In genomic region chr22:22357024-22357868, GRCh38 we compare ENCODE assay signal across 8 cellular contexts.
DNase-seq lines count a peak whose midpoint lies in the region; ATAC-seq and TF ChIP-seq lines count a peak whose summit lies in the region.

No MANE protein-coding gene starts in this region.

- H3K36me3 Mint-ChIP-seq in HFFc6 (ENCODE audit: low read depth): no peaks in the 10 kb centered on the region

- H3K36me3 ChIP-seq in ES-I3 (ENCODE audit: insufficient read depth, low read length) (no peaks in the 10 kb centered on the region), spleen (no peaks in the 10 kb centered on the region)

- ATAC-seq in HG02870 (IDR thresholded peaks at IDR 0.05; ENCODE audit: unreplicated experiment): no peak

- H3K27ac ChIP-seq in spleen: peak overlapping the region in 2 of 8 donors; percentile 26 to 60

- no peaks in the 10 kb centered on the region for H3K9me3 Mint-ChIP-seq in HFFc6

- H3K27me3 Mint-ChIP-seq in HFFc6 (ENCODE audit: insufficient read depth): peaks cover 30% of the 10 kb centered on the region

- H3K9ac ChIP-seq in ES-I3 (ENCODE audit: low read depth, low read length): peak overlapping the region; percentile 36; the same call in 1 of the 2 replicates

- peak; percentile 88 for TF ChIP-seq CTCF in HFFc6 (IDR thresholded peaks at IDR 0.05)
- peak; percentile 41 to 80 (median 68) for TF ChIP-seq CTCF in spleen (IDR thresholded peaks at IDR 0.05 in 8 of 11, conservative IDR thresholded peaks at IDR 0.05 in 3 of 11)

- peak overlapping the region in 1 of 8 donors; percentile 24 for H3K4me3 ChIP-seq in spleen

- peaks cover 0 to 10% (median 0%) of the 10 kb centered on the region in 7 donors for H3K27me3 ChIP-seq in spleen (replicated peaks in 1 of 7)

- H3K4me1 ChIP-seq in ES-I3 (ENCODE audit: insufficient read depth, low read length) (no peaks in the 10 kb centered on the region; the same call in 1 of the 2 replicates), spleen (peaks cover 0 to 15% (median 0%) of the 10 kb centered on the region in 6 donors)

- H3K4me3 Mint-ChIP-seq in HFFc6: no peak overlapping the region

- TF ChIP-seq POLR2A in spleen (IDR thresholded peaks at IDR 0.05): no peak

- 14 to 21% (median 17%) methylated on average over 10 to 14 of the region's 14 CpGs for WGBS in spleen, 5 donors

- no peaks in the 10 kb centered on the region for H3K9me3 ChIP-seq in ES-I3 (ENCODE audit: control insufficient read depth, insufficient read depth, low read length)
- no peaks in the 10 kb centered on the region for H3K9me3 ChIP-seq in spleen

- intact Hi-C loops in spleen (cut with DNase I; ENCODE audit: low total_unique reads): no loop called here

- peak; percentile 65 for DNase-seq in HFFc6
- peak; percentile 87 for DNase-seq in NCI-H146 treated with DMSO at 0.1 percent for 48 hours (lab: John Stamatoyannopoulos, UW; ENCODE audit: unreplicated experiment)
- peak; percentile 31 to 64 (median 63) for DNase-seq in T-helper 1 cell
- DNase-seq in anterior cingulate cortex (lab: John Stamatoyannopoulos, UW): peak in 49 of 58 donors; percentile 5 to 83 (median 50)
- DNase-seq in hypothalamus (lab: John Stamatoyannopoulos, UW): peak in 42 of 51 donors; percentile 18 to 85 (median 62)
- peak; percentile 92 for DNase-seq in spleen

- no peak overlapping the region for H3K27ac Mint-ChIP-seq in HFFc6

- H3K4me1 Mint-ChIP-seq in HFFc6 (ENCODE audit: low read depth): peaks cover 8% of the 10 kb centered on the region
